Comparison of ENCODE assay signal across 13 cellular contexts in the genomic region with DNA sequence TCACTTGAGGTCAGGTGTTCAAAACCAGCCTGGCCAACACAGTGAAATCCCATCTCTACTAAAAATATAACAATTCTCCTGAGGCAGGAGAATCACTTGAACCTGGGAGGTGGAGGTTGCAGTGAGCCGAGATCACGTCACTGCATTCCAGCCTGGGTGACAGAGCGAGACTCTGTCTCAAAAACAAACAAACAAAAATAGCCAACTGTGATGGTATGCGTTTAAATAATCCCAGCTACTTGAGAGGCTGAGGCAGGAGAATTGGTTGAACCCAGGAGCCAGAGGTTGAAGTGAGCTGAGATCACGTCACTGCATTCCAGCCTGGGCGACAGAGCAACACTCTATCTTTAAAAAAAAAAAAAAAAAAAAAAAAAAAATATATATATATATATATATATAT. TPM values are rescaled to one million over a fixed set of nuclear protein-coding genes. Genes with fewer than 3 reads are reported as not detected.
DNase-seq lines count a peak whose midpoint lies in the region; ATAC-seq, FAIRE-seq and TF ChIP-seq lines count a peak whose summit lies in the region.
"Not testable (repeated sequence)": the region's sequence is repeated elsewhere in the genome, so short reads cannot be mapped to it uniquely, and the experiment has no call there.
"Had no signal": no experiment of that assay in that cellular context is flagged by ENCODE, and none has a peak within 500 bp of the region (broad histone marks: within the 10 kb centered on the region; RNA-seq: fewer than 3 reads in every experiment).

No MANE protein-coding gene starts in this region.

- not testable (repeated sequence) for H3K9me3 Mint-ChIP-seq in activated naive CD8-positive, alpha-beta T cell treated with anti-CD3 and anti-CD28 coated beads for 36 hours

- H3K14ac ChIP-seq in trophoblast cell (ENCODE audit: low read length), result not testable (repeated sequence)

- not testable (repeated sequence) for H3K27me3 ChIP-seq in bronchial epithelial cell (ENCODE audit: control insufficient read depth, insufficient read depth, low read length); left lung; trophoblast cell (ENCODE audit: insufficient read depth, low read length)

- WGBS in trophoblast cell (ENCODE audit: extremely low coverage, insufficient coverage, insufficient read length), result no CpG with 5 or more reads among the region's 6 CpGs

- intact Hi-C loops in left lung (cut with DNase I), result not testable (repeated sequence)

- not testable (repeated sequence) for H2BK5ac ChIP-seq in trophoblast cell (ENCODE audit: low read depth, low read length, poor library complexity)

- H3K36me3 Mint-ChIP-seq in activated naive CD8-positive, alpha-beta T cell treated with anti-CD3 and anti-CD28 coated beads for 36 hours, result not testable (repeated sequence)

- not testable (repeated sequence) for H3K79me1 ChIP-seq in trophoblast cell (ENCODE audit: low read length)

- H3K27ac Mint-ChIP-seq in activated naive CD8-positive, alpha-beta T cell treated with anti-CD3 and anti-CD28 coated beads for 36 hours, result peak overlapping the region; percentile 20

- not testable (repeated sequence) for H2BK12ac ChIP-seq in trophoblast cell (ENCODE audit: low read length)

- H2BK120ac ChIP-seq in trophoblast cell (ENCODE audit: insufficient read depth, low read length, poor library complexity), result not testable (repeated sequence)

- TF ChIP-seq EP300 in Ishikawa (IDR thresholded peaks at IDR 0.05; ENCODE audit: borderline replicate concordance), result not testable (repeated sequence)

- not testable (repeated sequence) for H4K8ac ChIP-seq in trophoblast cell (ENCODE audit: low read depth, low read length)

- not testable (repeated sequence) for TF ChIP-seq CTCF in bronchial epithelial cell (IDR thresholded peaks at IDR 0.05; ENCODE audit: insufficient read depth, low read length, severe bottlenecking); left lung (IDR thresholded peaks at IDR 0.05)

- not testable (repeated sequence) for TF ChIP-seq RAD21 in Ishikawa (IDR thresholded peaks at IDR 0.05; ENCODE audit: low read depth)

- H3K23ac ChIP-seq in trophoblast cell (ENCODE audit: low read length), result not testable (repeated sequence)

- DNase-seq in Caki2 (ENCODE audit: low read depth) (peak; percentile 72), NCI-H460 (ENCODE audit: extremely low read depth, low read depth) (peak; percentile 31), bronchial epithelial cell (ENCODE audit: low read depth) (peak; percentile 47), left lung (peak in 1 of 2 donors; percentile 38), trophoblast cell (peak; percentile 45 to 83)
- not testable (repeated sequence) for DNase-seq in activated naive CD8-positive, alpha-beta T cell treated with anti-CD3 and anti-CD28 coated beads for 36 hours

- not testable (repeated sequence) for H3K27me3 Mint-ChIP-seq in activated naive CD8-positive, alpha-beta T cell treated with anti-CD3 and anti-CD28 coated beads for 36 hours

- H3K79me2 ChIP-seq in trophoblast cell (ENCODE audit: control insufficient read depth, insufficient read depth, low read length, poor library complexity), result not testable (repeated sequence)

- ATAC-seq in left lung, result peak; percentile 85

- in situ Hi-C loops in Caki2 (cut with HindIII; ENCODE audit: low pct_unique_long_range_greater_than_20kb, low sequenced_read_pairs), result not testable (repeated sequence)

- H3K9me3 ChIP-seq in left lung; trophoblast cell (ENCODE audit: insufficient read depth, low read depth, low read length): not testable (repeated sequence)

- not testable (repeated sequence) for H3K27ac ChIP-seq in left lung; trophoblast cell (ENCODE audit: low read depth, low read length)

- not testable (repeated sequence) for FAIRE-seq in bronchial epithelial cell (lab: Jason Lieb, UNC)

- not testable (repeated sequence) for H4K12ac ChIP-seq in trophoblast cell (ENCODE audit: low read depth, low read length)

- not testable (repeated sequence) for H3K36me3 ChIP-seq in bronchial epithelial cell (ENCODE audit: control insufficient read depth, insufficient read depth, low read length); left lung; trophoblast cell (ENCODE audit: control insufficient read depth in 1 of 2, insufficient read depth in 2 of 2, low read length in 2 of 2)

- H3K18ac ChIP-seq in trophoblast cell (ENCODE audit: low read length), result not testable (repeated sequence)

- H2AFZ ChIP-seq in trophoblast cell (ENCODE audit: insufficient read depth, low read length, poor library complexity), result not testable (repeated sequence)

- not testable (repeated sequence) for H2AK5ac ChIP-seq in trophoblast cell (ENCODE audit: low read length)

- not testable (repeated sequence) for H3K4me1 Mint-ChIP-seq in activated naive CD8-positive, alpha-beta T cell treated with anti-CD3 and anti-CD28 coated beads for 36 hours

- not testable (repeated sequence) for H3K9ac ChIP-seq in trophoblast cell (ENCODE audit: low read length)

- H3K4ac ChIP-seq in trophoblast cell (ENCODE audit: low read depth, low read length), result not testable (repeated sequence)

- H3K4me3 Mint-ChIP-seq in activated naive CD8-positive, alpha-beta T cell treated with anti-CD3 and anti-CD28 coated beads for 36 hours, result not testable (repeated sequence)

- not testable (repeated sequence) for H3K4me1 ChIP-seq in left lung; trophoblast cell (ENCODE audit: control insufficient read depth in 1 of 2, insufficient read depth in 2 of 2, low read length in 2 of 2)

- not testable (repeated sequence) for H3K4me2 ChIP-seq in trophoblast cell (ENCODE audit: low read length)

- H3K4me3 ChIP-seq in bronchial epithelial cell (ENCODE audit: low read depth, low read length); left lung; trophoblast cell (ENCODE audit: low read depth, low read length): not testable (repeated sequence)

- H4K91ac ChIP-seq in trophoblast cell (ENCODE audit: low read depth, low read length), result not testable (repeated sequence)

TF ChIP-seq in Ishikawa, 13 proteins besides CTCF, POLR2A, EP300 and RAD21:
- peak; percentile 40; the same call in 1 of the 2 replicates for TF ChIP-seq TEAD4 (IDR thresholded peaks at IDR 0.05)

RNA-seq across cellular contexts. Expression of a gene that starts 5.1 kb away (rescaled TPM):
- 0.68 and 0.75 TPM in 2 replicates for total RNA-seq in Caki2 (2014; rRNA removed; shearing (Covaris generic); ENCODE audit: low replicate concordance)
- not detected in 2 replicates for total RNA-seq in NCI-H460 (2014; rRNA removed; shearing (Covaris generic))
- 0.10 TPM in 1 of 2 replicates, not detected in the other for polyA plus RNA-seq in NCI-H460 (2014; cell fraction: nucleus; rRNA removed)
- total RNA-seq in activated naive CD8-positive, alpha-beta T cell treated with anti-CD3 and anti-CD28 coated beads for 36 hours, result not detected
- under 0.01 TPM in 2 replicates for total RNA-seq in bronchial epithelial cell
- total RNA-seq in left lung, result 1 to 10 TPM in 1 of 2 donors, under 1 TPM in 1; 0.34 to 2.2 TPM
- polyA plus RNA-seq in trophoblast cell (2013), result 0.71 and 0.79 TPM in 2 replicates
- total RNA-seq: A673; CD4-positive, alpha-beta memory T cell; GM23248; H1; H7 had no signal
- polyA plus RNA-seq: BJ, GM23248 had no signal

RNA-seq across cellular contexts. Expression of a gene that starts 35.5 kb away (rescaled TPM):
- 27.2 and 51.0 TPM in 2 replicates for total RNA-seq in Caki2 (2014; rRNA removed; shearing (Covaris generic); ENCODE audit: low replicate concordance)
- total RNA-seq in NCI-H460 (2014; rRNA removed; shearing (Covaris generic)), result 51.8 and 53.7 TPM in 2 replicates
- 36.0 and 57.9 TPM in 2 replicates for polyA plus RNA-seq in NCI-H460 (2014; cell fraction: nucleus; rRNA removed)
- 100 to 1,000 TPM; 117 to 128 TPM for total RNA-seq in activated naive CD8-positive, alpha-beta T cell treated with anti-CD3 and anti-CD28 coated beads for 36 hours
- total RNA-seq in bronchial epithelial cell (48.2 and 112 TPM in 2 replicates), left lung (10 to 100 TPM; 40.8 to 50.4 TPM)
- polyA plus RNA-seq in trophoblast cell (2013), result 108 and 109 TPM in 2 replicates

RNA-seq across cellular contexts. Expression of a gene that starts 57.1 kb away (rescaled TPM):
- total RNA-seq in Caki2 (2014; rRNA removed; shearing (Covaris generic); ENCODE audit: low replicate concordance), result 1,660 and 1,718 TPM in 2 replicates
- 6,834 and 7,046 TPM in 2 replicates for total RNA-seq in NCI-H460 (2014; rRNA removed; shearing (Covaris generic))
- polyA plus RNA-seq in NCI-H460 (2014; cell fraction: nucleus; rRNA removed), result 3,526 and 3,890 TPM in 2 replicates
- total RNA-seq in activated naive CD8-positive, alpha-beta T cell treated with anti-CD3 and anti-CD28 coated beads for 36 hours, result 1,000 to 10,000 TPM; 1,739 to 1,814 TPM
- total RNA-seq in bronchial epithelial cell (3,557 and 6,069 TPM in 2 replicates), left lung (1,000 to 10,000 TPM in 1 of 2 donors, 100 to 1,000 TPM in 1; 974 to 1,439 TPM)
- polyA plus RNA-seq in trophoblast cell (2013), result 1,848 and 1,853 TPM in 2 replicates

RNA-seq across cellular contexts. Expression of a gene that starts 57.2 kb away (rescaled TPM):
- total RNA-seq in Caki2 (2014; rRNA removed; shearing (Covaris generic); ENCODE audit: low replicate concordance), result 27.6 and 49.3 TPM in 2 replicates
- 32.8 and 37.0 TPM in 2 replicates for total RNA-seq in NCI-H460 (2014; rRNA removed; shearing (Covaris generic))
- polyA plus RNA-seq in NCI-H460 (2014; cell fraction: nucleus; rRNA removed), result 48.5 and 57.3 TPM in 2 replicates
- 10 to 100 TPM; 44.1 to 46.3 TPM for total RNA-seq in activated naive CD8-positive, alpha-beta T cell treated with anti-CD3 and anti-CD28 coated beads for 36 hours
- total RNA-seq in bronchial epithelial cell (11.5 and 14.0 TPM in 2 replicates), left lung (10 to 100 TPM in 1 of 2 donors, 1 to 10 TPM in 1; 9.6 to 11.0 TPM)
- polyA plus RNA-seq in trophoblast cell (2013), result 8.6 and 9.6 TPM in 2 replicates
